ENCODE assay signal across 1 cellular context in genomic region chr2:66849128-66849527, GRCh38.
TF ChIP-seq lines count a peak whose summit lies in the region.

No MANE protein-coding gene starts in this region.

TF ChIP-seq in GM23338, 12 proteins besides CTCF, POLR2A, EP300 and RAD21 (continued from another document):
- TF ChIP-seq ZNF462 (CRISPR knock-in tag; IDR thresholded peaks at IDR 0.05) (no peak), JUNB (IDR thresholded peaks at IDR 0.05; ENCODE audit: unreplicated experiment) (no peak), EZH2 (IDR thresholded peaks at IDR 0.05; ENCODE audit: low read depth, unreplicated experiment) (no peak), CREB1 (CRISPR knock-in tag; IDR thresholded peaks at IDR 0.05; ENCODE audit: low read depth) (no peak), POLR2AphosphoS5 (IDR thresholded peaks at IDR 0.05; ENCODE audit: low read depth) (no peak), STAT1 (IDR thresholded peaks at IDR 0.05; ENCODE audit: unreplicated experiment) (no peak), EZH2phosphoT487 (IDR thresholded peaks at IDR 0.05; ENCODE audit: unreplicated experiment) (no peak), NANOG (IDR thresholded peaks at IDR 0.05; ENCODE audit: borderline replicate concordance) (no peak)
- TF ChIP-seq, protein P1, sequence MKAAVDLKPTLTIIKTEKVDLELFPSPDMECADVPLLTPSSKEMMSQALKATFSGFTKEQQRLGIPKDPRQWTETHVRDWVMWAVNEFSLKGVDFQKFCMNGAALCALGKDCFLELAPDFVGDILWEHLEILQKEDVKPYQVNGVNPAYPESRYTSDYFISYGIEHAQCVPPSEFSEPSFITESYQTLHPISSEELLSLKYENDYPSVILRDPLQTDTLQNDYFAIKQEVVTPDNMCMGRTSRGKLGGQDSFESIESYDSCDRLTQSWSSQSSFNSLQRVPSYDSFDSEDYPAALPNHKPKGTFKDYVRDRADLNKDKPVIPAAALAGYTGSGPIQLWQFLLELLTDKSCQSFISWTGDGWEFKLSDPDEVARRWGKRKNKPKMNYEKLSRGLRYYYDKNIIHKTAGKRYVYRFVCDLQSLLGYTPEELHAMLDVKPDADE (IDR thresholded peaks at IDR 0.05) = no peak
